ENCODE assay signal across 7 cellular contexts in genomic region chr14:22822017-22822618, GRCh38. TPM values are rescaled to one million over a fixed set of nuclear protein-coding genes. Genes with fewer than 3 reads are reported as not detected.
DNase-seq lines count a peak whose midpoint lies in the region; TF ChIP-seq lines count a peak whose summit lies in the region.
"Had no signal": no experiment of that assay in that cellular context is flagged by ENCODE, and none has a peak within 500 bp of the region (broad histone marks: within the 10 kb centered on the region; RNA-seq: fewer than 3 reads in every experiment).

No MANE protein-coding gene starts in this region.

- peak overlapping the region; percentile 88 for H3K4me3 ChIP-seq in iPS-20b (ENCODE audit: low read length)
- peak overlapping the region; percentile 25 to 48 (median 34) for H3K4me3 ChIP-seq in transverse colon
- H3K4me3 ChIP-seq: mucosa of descending colon had no signal

- peak overlapping the region; percentile 62 for H3K4me3 Mint-ChIP-seq in activated naive CD4-positive, alpha-beta T cell treated with anti-CD3 and anti-CD28 coated beads, Interleukin-2, amount 50 U/mL, for 24 hours

- intact Hi-C loops in transverse colon (cut with DNase I; ENCODE audit: low total_unique reads): loop anchor here (1.0 to 10.0 kb wide), 2 partner anchors 31 to 267 kb away; no protein-coding TSS in a partner anchor

- no peaks in the 10 kb centered on the region for H3K36me3 Mint-ChIP-seq in activated naive CD4-positive, alpha-beta T cell treated with anti-CD3 and anti-CD28 coated beads, Interleukin-2, amount 50 U/mL, for 24 hours

- H3K36me3 ChIP-seq in iPS-20b (ENCODE audit: insufficient read depth, low read depth, low read length) (no peaks in the 10 kb centered on the region), transverse colon (no peaks in the 10 kb centered on the region)

- in situ Hi-C loops in transverse colon (cut with MboI; ENCODE audit: low pct_ligation_motif_present in 1 of 4, low pct_unique_long_range_greater_than_20kb in 1 of 4, low sequenced_read_pairs in 3 of 4): no loop called here

- TF ChIP-seq POLR2A in transverse colon (IDR thresholded peaks at IDR 0.05): no peak

- no peak for DNase-seq in activated naive CD4-positive, alpha-beta T cell (lab: John Stamatoyannopoulos, UW)
- DNase-seq in transverse colon (no peak), GM19238 (ENCODE audit: insufficient read length, low spot score) (no peak), GM20000 (ENCODE audit: low spot score) (no peak)

- H3K27me3 ChIP-seq in iPS-20b (ENCODE audit: insufficient read depth, low read length) (peaks cover 8% of the 10 kb centered on the region; the same call in 1 of the 2 replicates), transverse colon (no peaks in the 10 kb centered on the region)

- no peaks in the 10 kb centered on the region for H3K9me3 ChIP-seq in iPS-20b (ENCODE audit: insufficient read depth, low read depth, low read length)
- H3K9me3 ChIP-seq in transverse colon: no peaks in the 10 kb centered on the region
- H3K9me3 ChIP-seq: mucosa of descending colon had no signal

- H3K4me1 ChIP-seq in iPS-20b (ENCODE audit: insufficient read depth, low read length) (peaks cover 32% of the 10 kb centered on the region), transverse colon (peaks cover 4 to 32% (median 22%) of the 10 kb centered on the region in 4 donors)

- no peaks in the 10 kb centered on the region for H3K9me3 Mint-ChIP-seq in activated naive CD4-positive, alpha-beta T cell treated with anti-CD3 and anti-CD28 coated beads, Interleukin-2, amount 50 U/mL, for 24 hours

- no peak for TF ChIP-seq EP300 in transverse colon (IDR thresholded peaks at IDR 0.05; ENCODE audit: low read depth)

- peak overlapping the region; percentile 98 for H3K27ac ChIP-seq in iPS-20b (ENCODE audit: low read length)
- H3K27ac ChIP-seq in transverse colon: peak overlapping the region; percentile 45 to 68 (median 64)

- WGBS in transverse colon (ENCODE audit: low coverage in 1 of 2), 2 donors: 55% methylated on average over 24 of the region's 34 CpGs; no CpG with 5 or more reads in 1 of the 2 donors

- peak overlapping the region; percentile 98 for H3K9ac ChIP-seq in iPS-20b (ENCODE audit: low read depth, low read length)

- H3K4me1 Mint-ChIP-seq in activated naive CD4-positive, alpha-beta T cell treated with anti-CD3 and anti-CD28 coated beads, Interleukin-2, amount 50 U/mL, for 24 hours: peaks cover 25% of the 10 kb centered on the region

- no peak for TF ChIP-seq CTCF in transverse colon (IDR thresholded peaks at IDR 0.05)
- no peak for TF ChIP-seq CTCF in GM20000 (IDR thresholded peaks at IDR 0.05; ENCODE audit: extremely low read depth, missing control alignments)

- no peak overlapping the region for H3K27ac Mint-ChIP-seq in activated naive CD4-positive, alpha-beta T cell treated with anti-CD3 and anti-CD28 coated beads, Interleukin-2, amount 50 U/mL, for 24 hours

- no peaks in the 10 kb centered on the region for H3K27me3 Mint-ChIP-seq in activated naive CD4-positive, alpha-beta T cell treated with anti-CD3 and anti-CD28 coated beads, Interleukin-2, amount 50 U/mL, for 24 hours

RNA-seq across cellular contexts. Expression of gene SLC7A7, which starts 6.9 kb away (rescaled TPM):
- 10 to 100 TPM in 3 of 4 donors, under 1 TPM in 1; 1.00 to 67.0 (median 33.6) TPM for total RNA-seq in transverse colon

RNA-seq across cellular contexts. Expression of gene MRPL52, which starts 7.6 kb away (rescaled TPM):
- 10 to 100 TPM in 2 of 4 donors, 1 to 10 TPM in 1, not detected in 1; 7.5 to 44.3 (median 23.8) TPM for total RNA-seq in transverse colon

RNA-seq across cellular contexts. Expression of gene MMP14, which starts 14.3 kb away (rescaled TPM):
- 10 to 100 TPM; 59.5 to 91.6 (median 73.1) TPM for total RNA-seq in transverse colon

RNA-seq across cellular contexts. Expression of gene LRP10, which starts 49.4 kb away (rescaled TPM):
- total RNA-seq in transverse colon: 100 to 1,000 TPM in 3 of 4 donors, 10 to 100 TPM in 1; 88.8 to 232 (median 180) TPM

RNA-seq across cellular contexts. Expression of gene OXA1L, which starts 55.6 kb away (rescaled TPM):
- 100 to 1,000 TPM in 3 of 4 donors, 10 to 100 TPM in 1; 65.9 to 132 (median 106) TPM for total RNA-seq in transverse colon
